Comparison of ENCODE assay signal across 8 cellular contexts in the genomic region with DNA sequence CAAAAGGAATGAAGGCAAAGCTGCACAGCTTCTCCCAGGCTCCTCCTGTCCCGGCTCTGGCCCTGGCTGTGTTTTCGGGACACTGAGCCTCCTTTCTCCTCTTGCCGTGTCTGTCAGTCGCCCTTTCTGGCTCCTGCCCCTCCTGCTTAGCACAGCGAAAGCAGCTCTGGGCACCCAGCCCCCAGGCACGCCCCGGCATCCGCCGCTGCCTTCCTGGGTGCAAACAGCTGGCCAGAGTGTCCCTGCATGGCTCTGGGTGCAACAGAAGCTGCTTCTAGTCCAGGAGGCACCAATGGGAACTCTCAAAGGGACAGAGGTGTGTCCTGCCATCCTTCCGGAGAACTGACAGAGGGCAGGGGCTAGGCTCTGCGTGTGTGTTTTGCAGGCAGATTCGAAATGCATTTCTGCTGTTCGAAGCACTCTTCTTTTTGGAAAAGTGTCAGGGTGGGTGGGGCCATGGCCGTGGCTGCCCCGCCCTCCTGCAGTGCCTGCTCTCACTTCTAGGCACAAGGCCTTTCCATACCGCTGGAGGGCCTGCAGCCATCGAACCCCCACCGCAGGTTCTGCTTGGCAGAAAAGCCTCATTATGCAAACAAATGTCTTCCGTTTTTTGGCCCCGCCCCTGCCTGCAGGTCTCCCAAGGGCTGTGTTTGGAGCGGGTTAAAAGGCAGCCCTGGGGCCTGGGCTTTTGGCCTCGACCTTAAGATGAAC. TPM values are rescaled to one million over a fixed set of nuclear protein-coding genes. Genes with fewer than 3 reads are reported as not detected.
DNase-seq lines count a peak whose midpoint lies in the region; ATAC-seq and TF ChIP-seq lines count a peak whose summit lies in the region.

No MANE protein-coding gene starts in this region.

- no peaks in the 10 kb centered on the region for H3K27me3 ChIP-seq in DND-41 (ENCODE audit: insufficient read depth, low read length, poor library complexity)

- H3K9ac ChIP-seq in DND-41 (ENCODE audit: low read depth, low read length): no peak overlapping the region

- DNase-seq in DND-41 (peak; percentile 72), NCI-H2171 treated with DMSO at 0.1 percent for 48 hours (lab: John Stamatoyannopoulos, UW) (peak; percentile 77), MCF 10A (ENCODE audit: unreplicated experiment) (peak; percentile 47), NK-92 (lab: John Stamatoyannopoulos, UW; ENCODE audit: unreplicated experiment) (no peak)
- DNase-seq in activated effector memory CD4-positive, alpha-beta T cell treated with Interleukin-2 at 50 U/mL for 16 hours: no peak

- no peaks in the 10 kb centered on the region for H3K36me3 ChIP-seq in DND-41 (ENCODE audit: insufficient read depth, low read length)

- TF ChIP-seq CTCF in DND-41 (IDR thresholded peaks at IDR 0.05; ENCODE audit: borderline replicate concordance, extremely low read depth, low read length, poor library complexity, severe bottlenecking): no peak
- TF ChIP-seq CTCF in MCF 10A (IDR thresholded peaks at IDR 0.05; ENCODE audit: unreplicated experiment): no peak
- no peak for TF ChIP-seq CTCF in nephron (IDR thresholded peaks at IDR 0.05; ENCODE audit: unreplicated experiment in 3 of 3)

- H3K4me3 Mint-ChIP-seq in MCF 10A (ENCODE audit: unreplicated experiment) (no peak overlapping the region), nephron (no peak overlapping the region)

- no peaks in the 10 kb centered on the region for H3K9me3 Mint-ChIP-seq in MCF 10A (ENCODE audit: unreplicated experiment)
- no peaks in the 10 kb centered on the region for H3K9me3 Mint-ChIP-seq in nephron

- no TSS peak for BruUV-seq in MCF 10A (replicated peaks; lab: Mats Ljungman, UMichigan)

- H3K4me3 ChIP-seq in DND-41 (ENCODE audit: low read depth in 1 of 2, low read length in 2 of 2): no peak overlapping the region

- ATAC-seq in DND-41 (ENCODE audit: insufficient read depth, low read depth) (peak; percentile 78), GM21360 (IDR thresholded peaks at IDR 0.05; ENCODE audit: unreplicated experiment) (peak; percentile 51), HG03280 (IDR thresholded peaks at IDR 0.05; ENCODE audit: unreplicated experiment) (no peak)

- peak overlapping the region; percentile 35 for H3K4me2 ChIP-seq in DND-41 (ENCODE audit: insufficient read depth, low read length)

- H2AFZ ChIP-seq in DND-41 (ENCODE audit: low read depth, low read length): no peak overlapping the region

- no peaks in the 10 kb centered on the region for H3K79me2 ChIP-seq in DND-41 (ENCODE audit: insufficient read depth, low read length)

- H4K20me1 ChIP-seq in DND-41 (ENCODE audit: insufficient read depth, low read length): 0 out of 2 replicates have a peak, but pooled peaks cover 3% of the 10 kb centered on the region

- POLR2A ChIA-PET in MCF 10A (lab: Yijun Ruan, JAX): interaction anchor here (0.6 to 2.3 kb wide), 6 partner anchors 16 to 176 kb away, joined by 3 to 7 read pairs (median 5); partner anchors contain the start of genes COL9A3 and TCFL5

- H3K27ac Mint-ChIP-seq in MCF 10A (ENCODE audit: low read depth, unreplicated experiment) (no peak overlapping the region), nephron (peak overlapping the region in 2 of 3 experiments; percentile 33 to 40)

- H3K4me1 Mint-ChIP-seq in MCF 10A (ENCODE audit: insufficient read depth, unreplicated experiment) (peaks cover 14% of the 10 kb centered on the region), nephron (peaks cover 18% of the 10 kb centered on the region)

- intact Hi-C loops in MCF 10A (cut with micrococcal nuclease): no loop called here

- no peaks in the 10 kb centered on the region for H3K9me3 ChIP-seq in DND-41 (ENCODE audit: insufficient read depth, low read length, severe bottlenecking)

- no peak overlapping the region for H3K27ac ChIP-seq in DND-41 (ENCODE audit: low read length)

- H3K36me3 Mint-ChIP-seq in MCF 10A (ENCODE audit: insufficient read depth, unreplicated experiment) (peaks cover 5% of the 10 kb centered on the region), nephron (ENCODE audit: low read depth) (no peaks in the 10 kb centered on the region)

- CTCF ChIA-PET in MCF 10A (lab: Yijun Ruan, JAX): interaction anchor here (0.6 to 1.7 kb wide), 3 partner anchors 10 to 29 kb away, joined by 3 to 9 read pairs (median 3); no protein-coding TSS in a partner anchor

- peaks cover 14% of the 10 kb centered on the region for H3K4me1 ChIP-seq in DND-41 (ENCODE audit: insufficient read depth, low read length)

- H3K27me3 Mint-ChIP-seq in MCF 10A (ENCODE audit: insufficient read depth, unreplicated experiment): no peaks in the 10 kb centered on the region
- peaks cover 5% of the 10 kb centered on the region for H3K27me3 Mint-ChIP-seq in nephron (ENCODE audit: low read depth)

RNA-seq across cellular contexts. Expression of gene COL9A3, which starts 15.5 kb away (rescaled TPM):
- not detected in 2 replicates for total RNA-seq in MCF 10A (2022)

RNA-seq across cellular contexts. Expression of gene OGFR, which starts 27.7 kb away (rescaled TPM):
- total RNA-seq in MCF 10A (2022): 28.8 and 31.0 TPM in 2 replicates

RNA-seq across cellular contexts. Expression of gene TCFL5, which starts 29.3 kb away (rescaled TPM):
- total RNA-seq in MCF 10A (2022): 10.8 and 12.8 TPM in 2 replicates

RNA-seq across cellular contexts. Expression of gene MRGBP, which starts 36.1 kb away (rescaled TPM):
- 16.9 and 17.8 TPM in 2 replicates for total RNA-seq in MCF 10A (2022)

Comparison
In these comparisons a context has a peak if more than half of its experiments do, and no peak if none do; other contexts are left out.
1. DNase-seq: peak in DND-41 (single experiment), NCI-H2171 treated with DMSO at 0.1 percent for 48 hours (single experiment) and MCF 10A (single experiment); none in NK-92 (single experiment) and activated effector memory CD4-positive, alpha-beta T cell treated with Interleukin-2 at 50 U/mL for 16 hours (single experiment).